Comparison of ENCODE assay signal across 8 cellular contexts in genomic region chr5:79236970-79237734, GRCh38. TPM values are rescaled to one million over a fixed set of nuclear protein-coding genes. Genes with fewer than 3 reads are reported as not detected.
DNase-seq lines count a peak whose midpoint lies in the region; ATAC-seq, FAIRE-seq and TF ChIP-seq lines count a peak whose summit lies in the region.

No MANE protein-coding gene starts in this region.

- H3K27ac ChIP-seq in epithelial cell of prostate (peak overlapping the region; percentile 95), stomach (peak overlapping the region; percentile 83 to 94 (median 93))

- intact Hi-C loops in stomach (cut with DNase I; ENCODE audit: low total_unique reads), result no loop called here

- H3K36me3 ChIP-seq in mucosa of stomach (ENCODE audit: control insufficient read depth, insufficient read depth, low read length) (no peaks in the 10 kb centered on the region), stomach (no peaks in the 10 kb centered on the region)

- H3K9me3 ChIP-seq in mucosa of stomach (ENCODE audit: control insufficient read depth, low read length), result no peaks in the 10 kb centered on the region
- H3K9me3 ChIP-seq in stomach, result no peaks in the 10 kb centered on the region

- TF ChIP-seq CTCF in stomach (IDR thresholded peaks at IDR 0.05), result no peak

- ATAC-seq in HG02759 (IDR thresholded peaks at IDR 0.05; ENCODE audit: unreplicated experiment), result peak; percentile 17

- FAIRE-seq in GM12891 (lab: Jason Lieb, UNC), result no peak

- TF ChIP-seq EP300 in stomach (IDR thresholded peaks at IDR 0.05), result no peak

- H3K4me1 ChIP-seq in mucosa of stomach (ENCODE audit: control insufficient read depth, insufficient read depth, low read length), result peaks cover 6% of the 10 kb centered on the region
- H3K4me1 ChIP-seq in stomach, result peaks cover 21 to 56% (median 38%) of the 10 kb centered on the region in 4 donors

- TF ChIP-seq POLR2A in GM12891 (IDR thresholded peaks at IDR 0.05; ENCODE audit: low read depth, low read length) (no peak), stomach (IDR thresholded peaks at IDR 0.05) (no peak)

- H3K27me3 ChIP-seq in mucosa of stomach (ENCODE audit: control insufficient read depth, insufficient read depth, low read length) (peaks cover 3% of the 10 kb centered on the region), stomach (no peaks in the 10 kb centered on the region)

- peak overlapping the region; percentile 78 for H3K9ac ChIP-seq in mucosa of stomach (ENCODE audit: low read length)

- H3K4me3 ChIP-seq in mucosa of stomach (ENCODE audit: low read length), result peak overlapping the region; percentile 38
- H3K4me3 ChIP-seq in stomach, result peak overlapping the region; percentile 87 to 97 (median 96)

- WGBS in stomach, 5 donors, result 0 to 2% (median 1%) methylated on average over 21 to 61 of the region's 61 CpGs

- DNase-seq in GM12891 (ENCODE audit: insufficient read length, low spot score) (peak; percentile 38), NCI-H345 (lab: John Stamatoyannopoulos, UW) (peak; percentile 37), epithelial cell of prostate (ENCODE audit: low read depth, low spot score) (no peak), stomach (peak; percentile 53), NCI-H446 treated with DMSO at 0.1 percent for 48 hours (lab: John Stamatoyannopoulos, UW) (no peak)
- DNase-seq in activated CD8-positive, alpha-beta memory T cell treated with anti-CD3 and anti-CD28 coated beads, Interleukin-2, amount 50 U/mL, for 4 hours, result peak; percentile 23

TF ChIP-seq in GM12891, 5 proteins besides CTCF, POLR2A, EP300 and RAD21:
- TF ChIP-seq SPI1 (IDR thresholded peaks at IDR 0.05; ENCODE audit: low read depth, low read length) (no peak), PAX5 (IDR thresholded peaks at IDR 0.05; ENCODE audit: insufficient read depth, low read length, severe bottlenecking) (no peak), POLR2AphosphoS5 (IDR thresholded peaks at IDR 0.05; ENCODE audit: low read depth, low read length) (no peak)

RNA-seq across cellular contexts. Expression of gene JMY, which starts 1.2 kb away (rescaled TPM):
- polyA plus RNA-seq in GM12891 (2012; ENCODE audit: low read depth, missing spikeins), result 1.9 TPM
- total RNA-seq in stomach, result 10 to 100 TPM in 2 of 5 donors, 1 to 10 TPM in 3; 5.8 to 31.9 (median 9.0) TPM
- 1 to 10 TPM; 2.1 to 3.2 (median 3.0) TPM for polyA plus RNA-seq in stomach

Comparison
In these comparisons a context has a peak if more than half of its experiments do, and no peak if none do; other contexts are left out.
1. DNase-seq: peak in GM12891 (single experiment), NCI-H345 (single experiment), activated CD8-positive, alpha-beta memory T cell treated with anti-CD3 and anti-CD28 coated beads, Interleukin-2, amount 50 U/mL, for 4 hours (single experiment) and stomach (single experiment); none in epithelial cell of prostate (single experiment) and NCI-H446 treated with DMSO at 0.1 percent for 48 hours (single experiment).